In genomic region chr19:40718774-40719391, GRCh38 we compare ENCODE assay signal across 1 cellular context.
TF ChIP-seq lines count a peak whose summit lies in the region.

No MANE protein-coding gene starts in this region.

TF ChIP-seq in GM12878, 131 proteins besides CTCF, POLR2A, EP300 and RAD21:
- TF ChIP-seq USF2 (IDR thresholded peaks at IDR 0.05; ENCODE audit: borderline replicate concordance, low read depth, low read length) (no peak), BHLHE40 (IDR thresholded peaks at IDR 0.05; ENCODE audit: borderline replicate concordance in 1 of 2, low read depth in 2 of 2, low read length in 1 of 2) (peak in 1 of 2 experiments; percentile 66; a peak in 2 of 4 replicates), ZBTB33 (IDR thresholded peaks at IDR 0.05) (no peak), YY1 (IDR thresholded peaks at IDR 0.05; ENCODE audit: low read depth, low read length) (peak; percentile 23; the same call in 1 of the 2 replicates), PAX8 (IDR thresholded peaks at IDR 0.05) (no peak), IKZF1 (conservative IDR thresholded peaks at IDR 0.05) (peak; percentile 57), MXI1 (IDR thresholded peaks at IDR 0.05; ENCODE audit: low read depth, low read length) (peak; percentile 51; the same call in 1 of the 2 replicates), SMAD1 (IDR thresholded peaks at IDR 0.05; ENCODE audit: low read depth, partially characterized antibody) (peak; percentile 22), CHD2 (IDR thresholded peaks at IDR 0.05; ENCODE audit: borderline replicate concordance, low read depth, low read length) (no peak), IKZF2 (IDR thresholded peaks at IDR 0.05) (peak; percentile 6 to 28; a peak in 1 of 4 replicates), GABPA (IDR thresholded peaks at IDR 0.05; ENCODE audit: low read depth) (no peak), SMARCA5 (IDR thresholded peaks at IDR 0.05) (no peak), CHD1 (IDR thresholded peaks at IDR 0.05; ENCODE audit: low read depth, low read length) (0 out of 2 replicates have a peak, but pooled peaks have one; percentile 58), CEBPB (IDR thresholded peaks at IDR 0.05; ENCODE audit: borderline replicate concordance in 1 of 2, low read depth in 2 of 2, low read length in 2 of 2) (no peak), CREM (IDR thresholded peaks at IDR 0.05; ENCODE audit: low read depth) (no peak), RAD51 (IDR thresholded peaks at IDR 0.05) (peak; percentile 44; the same call in 1 of the 2 replicates)
- TF ChIP-seq, protein P1, sequence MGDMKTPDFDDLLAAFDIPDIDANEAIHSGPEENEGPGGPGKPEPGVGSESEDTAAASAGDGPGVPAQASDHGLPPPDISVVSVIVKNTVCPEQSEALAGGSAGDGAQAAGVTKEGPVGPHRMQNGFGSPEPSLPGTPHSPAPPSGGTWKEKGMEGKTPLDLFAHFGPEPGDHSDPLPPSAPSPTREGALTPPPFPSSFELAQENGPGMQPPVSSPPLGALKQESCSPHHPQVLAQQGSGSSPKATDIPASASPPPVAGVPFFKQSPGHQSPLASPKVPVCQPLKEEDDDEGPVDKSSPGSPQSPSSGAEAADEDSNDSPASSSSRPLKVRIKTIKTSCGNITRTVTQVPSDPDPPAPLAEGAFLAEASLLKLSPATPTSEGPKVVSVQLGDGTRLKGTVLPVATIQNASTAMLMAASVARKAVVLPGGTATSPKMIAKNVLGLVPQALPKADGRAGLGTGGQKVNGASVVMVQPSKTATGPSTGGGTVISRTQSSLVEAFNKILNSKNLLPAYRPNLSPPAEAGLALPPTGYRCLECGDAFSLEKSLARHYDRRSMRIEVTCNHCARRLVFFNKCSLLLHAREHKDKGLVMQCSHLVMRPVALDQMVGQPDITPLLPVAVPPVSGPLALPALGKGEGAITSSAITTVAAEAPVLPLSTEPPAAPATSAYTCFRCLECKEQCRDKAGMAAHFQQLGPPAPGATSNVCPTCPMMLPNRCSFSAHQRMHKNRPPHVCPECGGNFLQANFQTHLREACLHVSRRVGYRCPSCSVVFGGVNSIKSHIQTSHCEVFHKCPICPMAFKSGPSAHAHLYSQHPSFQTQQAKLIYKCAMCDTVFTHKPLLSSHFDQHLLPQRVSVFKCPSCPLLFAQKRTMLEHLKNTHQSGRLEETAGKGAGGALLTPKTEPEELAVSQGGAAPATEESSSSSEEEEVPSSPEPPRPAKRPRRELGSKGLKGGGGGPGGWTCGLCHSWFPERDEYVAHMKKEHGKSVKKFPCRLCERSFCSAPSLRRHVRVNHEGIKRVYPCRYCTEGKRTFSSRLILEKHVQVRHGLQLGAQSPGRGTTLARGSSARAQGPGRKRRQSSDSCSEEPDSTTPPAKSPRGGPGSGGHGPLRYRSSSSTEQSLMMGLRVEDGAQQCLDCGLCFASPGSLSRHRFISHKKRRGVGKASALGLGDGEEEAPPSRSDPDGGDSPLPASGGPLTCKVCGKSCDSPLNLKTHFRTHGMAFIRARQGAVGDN (IDR thresholded peaks at IDR 0.05), result peak; percentile 42; the same call in 1 of the 2 replicates
- TF ChIP-seq, protein P2, sequence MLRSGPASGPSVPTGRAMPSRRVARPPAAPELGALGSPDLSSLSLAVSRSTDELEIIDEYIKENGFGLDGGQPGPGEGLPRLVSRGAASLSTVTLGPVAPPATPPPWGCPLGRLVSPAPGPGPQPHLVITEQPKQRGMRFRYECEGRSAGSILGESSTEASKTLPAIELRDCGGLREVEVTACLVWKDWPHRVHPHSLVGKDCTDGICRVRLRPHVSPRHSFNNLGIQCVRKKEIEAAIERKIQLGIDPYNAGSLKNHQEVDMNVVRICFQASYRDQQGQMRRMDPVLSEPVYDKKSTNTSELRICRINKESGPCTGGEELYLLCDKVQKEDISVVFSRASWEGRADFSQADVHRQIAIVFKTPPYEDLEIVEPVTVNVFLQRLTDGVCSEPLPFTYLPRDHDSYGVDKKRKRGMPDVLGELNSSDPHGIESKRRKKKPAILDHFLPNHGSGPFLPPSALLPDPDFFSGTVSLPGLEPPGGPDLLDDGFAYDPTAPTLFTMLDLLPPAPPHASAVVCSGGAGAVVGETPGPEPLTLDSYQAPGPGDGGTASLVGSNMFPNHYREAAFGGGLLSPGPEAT (IDR thresholded peaks at IDR 0.05; ENCODE audit: low read depth), result 0 out of 2 replicates have a peak, but pooled peaks have one; percentile 29
